8 cellular contexts compared by ENCODE assay signal in genomic region chr10:97318772-97319651, GRCh38. TPM values are rescaled to one million over a fixed set of nuclear protein-coding genes. Genes with fewer than 3 reads are reported as not detected.
A peak's percentile ranks its signal among the peaks of the same experiment; 100 is the strongest.
DNase-seq lines count a peak whose midpoint lies in the region; ATAC-seq and TF ChIP-seq lines count a peak whose summit lies in the region.

A gene with protein sequence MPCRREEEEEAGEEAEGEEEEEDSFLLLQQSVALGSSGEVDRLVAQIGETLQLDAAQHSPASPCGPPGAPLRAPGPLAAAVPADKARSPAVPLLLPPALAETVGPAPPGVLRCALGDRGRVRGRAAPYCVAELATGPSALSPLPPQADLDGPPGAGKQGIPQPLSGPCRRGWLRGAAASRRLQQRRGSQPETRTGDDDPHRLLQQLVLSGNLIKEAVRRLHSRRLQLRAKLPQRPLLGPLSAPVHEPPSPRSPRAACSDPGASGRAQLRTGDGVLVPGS (plus strand): TSS chr10:97319271. CDS start chr10:97319454, 183 bp downstream.

- peak; percentile 91 for DNase-seq in AG20443 (ENCODE audit: low spot score)
- DNase-seq in NCI-H510A (lab: John Stamatoyannopoulos, UW) = peak; percentile 62
- peak; percentile 90 for DNase-seq in activated CD4-positive, alpha-beta T cell treated with anti-CD3 and anti-CD28 coated beads, Interleukin-2, amount 10 ng/mL, durations not matched to agents 7 days and 5 days
- peak; percentile 82 for DNase-seq in dedifferentiated amniotic fluid mesenchymal stem cell (ENCODE audit: extremely low spot score)
- peak; percentile 86 for DNase-seq in stimulated activated CD4-positive, alpha-beta T cell treated with anti-CD3 and anti-CD28 coated beads, Interleukin-2, amount 100 ng/mL, for 48 hours

- no peak for TF ChIP-seq CTCF in liver (IDR thresholded peaks at IDR 0.05; ENCODE audit: low read depth, low read length, missing input control)

- in situ Hi-C loops in GM18951 (cut with MboI; ENCODE audit: low sequenced_read_pairs, unreplicated experiment) = no loop called here

- peak within 1 kb of the TSS; percentile 88 for H3K4me3 Mint-ChIP-seq in activated CD4-positive, alpha-beta T cell treated with anti-CD3 and anti-CD28 coated beads, Interleukin-2, amount 10 ng/mL, durations not matched to agents 7 days and 5 days

- ATAC-seq in HG03175 (IDR thresholded peaks at IDR 0.05; ENCODE audit: unreplicated experiment) = peak; percentile 75

- H3K27me3 Mint-ChIP-seq in activated CD4-positive, alpha-beta T cell treated with anti-CD3 and anti-CD28 coated beads, Interleukin-2, amount 10 ng/mL, durations not matched to agents 7 days and 5 days = peaks cover 9% of the 10 kb centered on the region

- H3K4me1 Mint-ChIP-seq in activated CD4-positive, alpha-beta T cell treated with anti-CD3 and anti-CD28 coated beads, Interleukin-2, amount 10 ng/mL, durations not matched to agents 7 days and 5 days = peaks cover 29% of the 10 kb centered on the region

- H3K27me3 ChIP-seq in liver (ENCODE audit: control insufficient read depth in 4 of 4, insufficient read depth in 4 of 4, low read length in 3 of 4) = no peaks in the 10 kb centered on the region

- TF ChIP-seq RAD21 in liver (IDR thresholded peaks at IDR 0.05) = peak in 1 of 2 donors; percentile 39

- peak within 1 kb of the TSS; percentile 98 to 100 for H3K27ac ChIP-seq in liver (ENCODE audit: low read depth in 1 of 2, low read length in 2 of 2)

- peak within 1 kb of the TSS; percentile 71 to 90 (median 75) for H3K4me3 ChIP-seq in liver (ENCODE audit: low read depth in 1 of 3, low read length in 3 of 3)

- H3K9me3 Mint-ChIP-seq in activated CD4-positive, alpha-beta T cell treated with anti-CD3 and anti-CD28 coated beads, Interleukin-2, amount 10 ng/mL, durations not matched to agents 7 days and 5 days = no peaks in the 10 kb centered on the region

- H3K27ac Mint-ChIP-seq in activated CD4-positive, alpha-beta T cell treated with anti-CD3 and anti-CD28 coated beads, Interleukin-2, amount 10 ng/mL, durations not matched to agents 7 days and 5 days = peak within 1 kb of the TSS; percentile 100

- H3K36me3 Mint-ChIP-seq in activated CD4-positive, alpha-beta T cell treated with anti-CD3 and anti-CD28 coated beads, Interleukin-2, amount 10 ng/mL, durations not matched to agents 7 days and 5 days (ENCODE audit: low read depth) = peaks cover 2% of the 10 kb centered on the region

- under 1% methylated on average over 79 of the region's 79 CpGs for WGBS in liver

- H3K9me3 ChIP-seq in liver (ENCODE audit: control insufficient read depth in 4 of 4, low read length in 3 of 4) = no peaks in the 10 kb centered on the region

- CTCF ChIA-PET in activated CD4-positive, alpha-beta T cell treated with anti-CD3 and anti-CD28 coated beads, Interleukin-2, amount 10 ng/mL, durations not matched to agents 7 days and 5 days (lab: Charles Lee) = interaction anchor here (0.6 to 2.0 kb wide), 7 partner anchors 10 to 97 kb away, joined by 3 to 9 read pairs (median 3); partner anchors contain the start of genes FRAT2 and RRP12

- H3K36me3 ChIP-seq in liver (ENCODE audit: control insufficient read depth in 4 of 4, insufficient read depth in 3 of 4, low read depth in 1 of 4, low read length in 3 of 4) = no peaks in the 10 kb centered on the region

- H3K9ac ChIP-seq in liver (ENCODE audit: low read depth in 1 of 2, low read length in 2 of 2) = peak within 1 kb of the TSS; percentile 87 to 94

- TF ChIP-seq POLR2A in GM18951 (IDR thresholded peaks at IDR 0.05; ENCODE audit: extremely low read depth, insufficient read depth, insufficient read length) = peak; percentile 43

- POLR2A ChIA-PET in activated CD4-positive, alpha-beta T cell treated with anti-CD3 and anti-CD28 coated beads, Interleukin-2, amount 10 ng/mL, durations not matched to agents 7 days and 5 days (lab: Charles Lee) = no interaction called here

- H3K4me1 ChIP-seq in liver (ENCODE audit: control insufficient read depth in 4 of 4, insufficient read depth in 4 of 4, low read length in 3 of 4) = peaks cover 0 to 30% (median 13%) of the 10 kb centered on the region in 4 donors

TF ChIP-seq in liver, 16 proteins besides CTCF, POLR2A, EP300 and RAD21:
- TF ChIP-seq HNF4G (IDR thresholded peaks at IDR 0.05) = no peak
- TF ChIP-seq, protein P1, sequence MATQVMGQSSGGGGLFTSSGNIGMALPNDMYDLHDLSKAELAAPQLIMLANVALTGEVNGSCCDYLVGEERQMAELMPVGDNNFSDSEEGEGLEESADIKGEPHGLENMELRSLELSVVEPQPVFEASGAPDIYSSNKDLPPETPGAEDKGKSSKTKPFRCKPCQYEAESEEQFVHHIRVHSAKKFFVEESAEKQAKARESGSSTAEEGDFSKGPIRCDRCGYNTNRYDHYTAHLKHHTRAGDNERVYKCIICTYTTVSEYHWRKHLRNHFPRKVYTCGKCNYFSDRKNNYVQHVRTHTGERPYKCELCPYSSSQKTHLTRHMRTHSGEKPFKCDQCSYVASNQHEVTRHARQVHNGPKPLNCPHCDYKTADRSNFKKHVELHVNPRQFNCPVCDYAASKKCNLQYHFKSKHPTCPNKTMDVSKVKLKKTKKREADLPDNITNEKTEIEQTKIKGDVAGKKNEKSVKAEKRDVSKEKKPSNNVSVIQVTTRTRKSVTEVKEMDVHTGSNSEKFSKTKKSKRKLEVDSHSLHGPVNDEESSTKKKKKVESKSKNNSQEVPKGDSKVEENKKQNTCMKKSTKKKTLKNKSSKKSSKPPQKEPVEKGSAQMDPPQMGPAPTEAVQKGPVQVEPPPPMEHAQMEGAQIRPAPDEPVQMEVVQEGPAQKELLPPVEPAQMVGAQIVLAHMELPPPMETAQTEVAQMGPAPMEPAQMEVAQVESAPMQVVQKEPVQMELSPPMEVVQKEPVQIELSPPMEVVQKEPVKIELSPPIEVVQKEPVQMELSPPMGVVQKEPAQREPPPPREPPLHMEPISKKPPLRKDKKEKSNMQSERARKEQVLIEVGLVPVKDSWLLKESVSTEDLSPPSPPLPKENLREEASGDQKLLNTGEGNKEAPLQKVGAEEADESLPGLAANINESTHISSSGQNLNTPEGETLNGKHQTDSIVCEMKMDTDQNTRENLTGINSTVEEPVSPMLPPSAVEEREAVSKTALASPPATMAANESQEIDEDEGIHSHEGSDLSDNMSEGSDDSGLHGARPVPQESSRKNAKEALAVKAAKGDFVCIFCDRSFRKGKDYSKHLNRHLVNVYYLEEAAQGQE (IDR thresholded peaks at IDR 0.05) = peak; percentile 88
- TF ChIP-seq JUND (IDR thresholded peaks at IDR 0.05) = peak; percentile 51 to 69
- no peak for TF ChIP-seq SP1 (IDR thresholded peaks at IDR 0.05)
- peak in 1 of 2 donors; percentile 4 for TF ChIP-seq HNF4A (conservative IDR thresholded peaks at IDR 0.05)
- peak; percentile 35 for TF ChIP-seq FOXA1 (IDR thresholded peaks at IDR 0.05)
- TF ChIP-seq GABPA (IDR thresholded peaks at IDR 0.05 in 1 of 2, conservative IDR thresholded peaks at IDR 0.05 in 1 of 2) = no peak
- peak; percentile 44 for TF ChIP-seq TAF1 (conservative IDR thresholded peaks at IDR 0.05)
- TF ChIP-seq NR2F2 (IDR thresholded peaks at IDR 0.05) = no peak
- TF ChIP-seq YY1 (IDR thresholded peaks at IDR 0.05) = peak; percentile 63
- TF ChIP-seq, protein P2, sequence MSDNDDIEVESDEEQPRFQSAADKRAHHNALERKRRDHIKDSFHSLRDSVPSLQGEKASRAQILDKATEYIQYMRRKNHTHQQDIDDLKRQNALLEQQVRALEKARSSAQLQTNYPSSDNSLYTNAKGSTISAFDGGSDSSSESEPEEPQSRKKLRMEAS (IDR thresholded peaks at IDR 0.05) = peak; percentile 71
- TF ChIP-seq EGR1 (IDR thresholded peaks at IDR 0.05; ENCODE audit: low read depth in 2 of 2) = peak; percentile 78 to 86
- TF ChIP-seq RXRA (IDR thresholded peaks at IDR 0.05) = peak; percentile 14 to 22
- TF ChIP-seq, protein P3, sequence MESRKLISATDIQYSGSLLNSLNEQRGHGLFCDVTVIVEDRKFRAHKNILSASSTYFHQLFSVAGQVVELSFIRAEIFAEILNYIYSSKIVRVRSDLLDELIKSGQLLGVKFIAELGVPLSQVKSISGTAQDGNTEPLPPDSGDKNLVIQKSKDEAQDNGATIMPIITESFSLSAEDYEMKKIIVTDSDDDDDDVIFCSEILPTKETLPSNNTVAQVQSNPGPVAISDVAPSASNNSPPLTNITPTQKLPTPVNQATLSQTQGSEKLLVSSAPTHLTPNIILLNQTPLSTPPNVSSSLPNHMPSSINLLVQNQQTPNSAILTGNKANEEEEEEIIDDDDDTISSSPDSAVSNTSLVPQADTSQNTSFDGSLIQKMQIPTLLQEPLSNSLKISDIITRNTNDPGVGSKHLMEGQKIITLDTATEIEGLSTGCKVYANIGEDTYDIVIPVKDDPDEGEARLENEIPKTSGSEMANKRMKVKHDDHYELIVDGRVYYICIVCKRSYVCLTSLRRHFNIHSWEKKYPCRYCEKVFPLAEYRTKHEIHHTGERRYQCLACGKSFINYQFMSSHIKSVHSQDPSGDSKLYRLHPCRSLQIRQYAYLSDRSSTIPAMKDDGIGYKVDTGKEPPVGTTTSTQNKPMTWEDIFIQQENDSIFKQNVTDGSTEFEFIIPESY (IDR thresholded peaks at IDR 0.05) = no peak
- TF ChIP-seq FOXA2 (IDR thresholded peaks at IDR 0.05) = peak; percentile 62
- TF ChIP-seq ATF3 (IDR thresholded peaks at IDR 0.05) = peak; percentile 51
TF ChIP-seq in liver: peak in this region for 11.

RNA-seq across cellular contexts. Expression of the gene that starts here (rescaled TPM):
- total RNA-seq in activated CD4-positive, alpha-beta T cell treated with anti-CD3 and anti-CD28 coated beads, Interleukin-2, amount 10 ng/mL, durations not matched to agents 7 days and 5 days = 1 to 10 TPM; 5.8 to 6.2 TPM
- total RNA-seq in liver = 1 to 10 TPM; 5.9 to 7.4 TPM
- polyA plus RNA-seq in liver = 1 to 10 TPM; 4.3 to 4.6 TPM

Comparison
In these comparisons a context has a peak if more than half of its experiments do, and no peak if none do; other contexts are left out.
1. Peak in every context shown above with its lines: DNase-seq, ATAC-seq, H3K4me3 ChIP-seq and H3K27ac ChIP-seq.